Comparison of ENCODE assay signal across 1 cellular context in the genomic region with DNA sequence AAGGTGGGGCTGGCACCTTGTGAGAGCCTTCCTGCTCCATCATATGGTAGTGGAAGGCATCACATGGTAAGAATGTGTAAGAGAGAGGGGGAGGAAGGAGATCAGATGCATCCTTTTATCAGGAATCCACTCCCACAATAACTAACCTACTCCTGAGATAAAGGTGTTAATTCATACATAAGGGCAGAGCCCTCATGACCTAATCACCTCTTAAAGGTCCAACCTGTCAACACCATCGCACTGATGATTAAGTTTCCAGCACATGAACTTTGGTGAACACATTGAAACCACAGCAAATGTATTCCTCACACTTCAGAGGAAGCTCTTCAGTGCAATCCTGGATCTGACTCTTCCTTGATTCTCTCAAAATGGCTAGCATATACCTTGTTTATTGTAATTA.
TF ChIP-seq lines count a peak whose summit lies in the region.

No MANE protein-coding gene starts in this region.

TF ChIP-seq in K562, 482 proteins besides CTCF, POLR2A, EP300 and RAD21 (continued from another document):
- TF ChIP-seq IRF9 (tag; IDR thresholded peaks at IDR 0.05) = no peak
- no peak for TF ChIP-seq ASH1L (IDR thresholded peaks at IDR 0.05; ENCODE audit: borderline replicate concordance, low read depth, partially characterized antibody)
- TF ChIP-seq ETV6 (IDR thresholded peaks at IDR 0.05; ENCODE audit: borderline replicate concordance in 1 of 2, low read depth in 2 of 2, low read length in 1 of 2) = no peak
- TF ChIP-seq ETV6 (CRISPR knock-in tag; IDR thresholded peaks at IDR 0.05; ENCODE audit: borderline replicate concordance) = no peak
- no peak for TF ChIP-seq BHLHE40 (IDR thresholded peaks at IDR 0.05; ENCODE audit: low read length)
- TF ChIP-seq, protein P1, sequence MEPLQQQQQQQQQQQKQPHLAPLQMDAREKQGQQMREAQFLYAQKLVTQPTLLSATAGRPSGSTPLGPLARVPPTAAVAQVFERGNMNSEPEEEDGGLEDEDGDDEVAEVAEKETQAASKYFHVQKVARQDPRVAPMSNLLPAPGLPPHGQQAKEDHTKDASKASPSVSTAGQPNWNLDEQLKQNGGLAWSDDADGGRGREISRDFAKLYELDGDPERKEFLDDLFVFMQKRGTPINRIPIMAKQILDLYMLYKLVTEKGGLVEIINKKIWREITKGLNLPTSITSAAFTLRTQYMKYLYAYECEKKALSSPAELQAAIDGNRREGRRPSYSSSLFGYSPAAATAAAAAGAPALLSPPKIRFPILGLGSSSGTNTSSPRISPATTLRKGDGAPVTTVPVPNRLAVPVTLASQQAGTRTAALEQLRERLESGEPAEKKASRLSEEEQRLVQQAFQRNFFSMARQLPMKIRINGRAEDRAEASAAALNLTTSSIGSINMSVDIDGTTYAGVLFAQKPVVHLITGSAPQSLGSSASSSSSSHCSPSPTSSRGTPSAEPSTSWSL (CRISPR knock-in tag; IDR thresholded peaks at IDR 0.05; ENCODE audit: borderline replicate concordance) = no peak
- no peak for TF ChIP-seq NCOA4 (IDR thresholded peaks at IDR 0.05; ENCODE audit: partially characterized antibody)
- TF ChIP-seq CBFA2T3 (IDR thresholded peaks at IDR 0.05) = no peak
